Comparison of ENCODE assay signal across 1 cellular context in the genomic region with DNA sequence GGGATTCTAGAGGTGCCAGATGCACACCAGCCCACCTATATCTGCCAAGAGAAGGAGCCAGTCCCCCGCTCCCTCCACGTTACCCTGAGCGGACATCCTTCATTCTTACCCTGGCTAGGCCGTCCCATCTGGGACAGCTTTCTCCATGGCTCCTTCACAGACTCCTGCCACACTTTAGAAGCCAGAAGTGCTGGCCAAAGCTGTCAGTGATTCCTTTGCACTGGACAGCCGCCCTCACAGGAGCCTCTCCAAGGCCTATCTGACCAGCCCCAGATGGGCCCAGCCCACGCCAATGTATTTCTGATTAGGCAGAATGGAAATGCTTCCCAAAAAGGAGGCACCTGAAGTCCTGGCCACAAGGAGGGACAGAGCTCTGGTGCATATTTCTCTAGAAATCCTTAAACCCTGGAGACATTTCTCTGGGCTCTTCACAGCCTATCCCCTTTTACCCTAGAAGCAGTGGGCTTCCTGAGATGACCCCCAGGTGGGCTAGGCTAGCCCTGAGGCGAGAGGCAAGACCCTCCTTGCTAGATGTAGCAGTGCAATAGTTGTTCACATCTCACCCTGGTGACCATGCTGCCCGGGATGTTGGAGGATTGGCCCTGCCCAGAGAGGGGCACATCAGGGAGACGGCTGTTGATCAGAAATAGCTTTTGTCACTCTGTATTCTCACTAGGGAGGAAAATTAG.
A peak's percentile ranks its signal among the peaks of the same experiment; 100 is the strongest.
TF ChIP-seq lines count a peak whose summit lies in the region.

No MANE protein-coding gene starts in this region.

TF ChIP-seq in K562, 482 proteins besides CTCF, POLR2A, EP300 and RAD21 (continued from another document and continues in another):
- no peak for TF ChIP-seq ZHX1 (conservative IDR thresholded peaks at IDR 0.05; ENCODE audit: low read length)
- TF ChIP-seq, protein P1, sequence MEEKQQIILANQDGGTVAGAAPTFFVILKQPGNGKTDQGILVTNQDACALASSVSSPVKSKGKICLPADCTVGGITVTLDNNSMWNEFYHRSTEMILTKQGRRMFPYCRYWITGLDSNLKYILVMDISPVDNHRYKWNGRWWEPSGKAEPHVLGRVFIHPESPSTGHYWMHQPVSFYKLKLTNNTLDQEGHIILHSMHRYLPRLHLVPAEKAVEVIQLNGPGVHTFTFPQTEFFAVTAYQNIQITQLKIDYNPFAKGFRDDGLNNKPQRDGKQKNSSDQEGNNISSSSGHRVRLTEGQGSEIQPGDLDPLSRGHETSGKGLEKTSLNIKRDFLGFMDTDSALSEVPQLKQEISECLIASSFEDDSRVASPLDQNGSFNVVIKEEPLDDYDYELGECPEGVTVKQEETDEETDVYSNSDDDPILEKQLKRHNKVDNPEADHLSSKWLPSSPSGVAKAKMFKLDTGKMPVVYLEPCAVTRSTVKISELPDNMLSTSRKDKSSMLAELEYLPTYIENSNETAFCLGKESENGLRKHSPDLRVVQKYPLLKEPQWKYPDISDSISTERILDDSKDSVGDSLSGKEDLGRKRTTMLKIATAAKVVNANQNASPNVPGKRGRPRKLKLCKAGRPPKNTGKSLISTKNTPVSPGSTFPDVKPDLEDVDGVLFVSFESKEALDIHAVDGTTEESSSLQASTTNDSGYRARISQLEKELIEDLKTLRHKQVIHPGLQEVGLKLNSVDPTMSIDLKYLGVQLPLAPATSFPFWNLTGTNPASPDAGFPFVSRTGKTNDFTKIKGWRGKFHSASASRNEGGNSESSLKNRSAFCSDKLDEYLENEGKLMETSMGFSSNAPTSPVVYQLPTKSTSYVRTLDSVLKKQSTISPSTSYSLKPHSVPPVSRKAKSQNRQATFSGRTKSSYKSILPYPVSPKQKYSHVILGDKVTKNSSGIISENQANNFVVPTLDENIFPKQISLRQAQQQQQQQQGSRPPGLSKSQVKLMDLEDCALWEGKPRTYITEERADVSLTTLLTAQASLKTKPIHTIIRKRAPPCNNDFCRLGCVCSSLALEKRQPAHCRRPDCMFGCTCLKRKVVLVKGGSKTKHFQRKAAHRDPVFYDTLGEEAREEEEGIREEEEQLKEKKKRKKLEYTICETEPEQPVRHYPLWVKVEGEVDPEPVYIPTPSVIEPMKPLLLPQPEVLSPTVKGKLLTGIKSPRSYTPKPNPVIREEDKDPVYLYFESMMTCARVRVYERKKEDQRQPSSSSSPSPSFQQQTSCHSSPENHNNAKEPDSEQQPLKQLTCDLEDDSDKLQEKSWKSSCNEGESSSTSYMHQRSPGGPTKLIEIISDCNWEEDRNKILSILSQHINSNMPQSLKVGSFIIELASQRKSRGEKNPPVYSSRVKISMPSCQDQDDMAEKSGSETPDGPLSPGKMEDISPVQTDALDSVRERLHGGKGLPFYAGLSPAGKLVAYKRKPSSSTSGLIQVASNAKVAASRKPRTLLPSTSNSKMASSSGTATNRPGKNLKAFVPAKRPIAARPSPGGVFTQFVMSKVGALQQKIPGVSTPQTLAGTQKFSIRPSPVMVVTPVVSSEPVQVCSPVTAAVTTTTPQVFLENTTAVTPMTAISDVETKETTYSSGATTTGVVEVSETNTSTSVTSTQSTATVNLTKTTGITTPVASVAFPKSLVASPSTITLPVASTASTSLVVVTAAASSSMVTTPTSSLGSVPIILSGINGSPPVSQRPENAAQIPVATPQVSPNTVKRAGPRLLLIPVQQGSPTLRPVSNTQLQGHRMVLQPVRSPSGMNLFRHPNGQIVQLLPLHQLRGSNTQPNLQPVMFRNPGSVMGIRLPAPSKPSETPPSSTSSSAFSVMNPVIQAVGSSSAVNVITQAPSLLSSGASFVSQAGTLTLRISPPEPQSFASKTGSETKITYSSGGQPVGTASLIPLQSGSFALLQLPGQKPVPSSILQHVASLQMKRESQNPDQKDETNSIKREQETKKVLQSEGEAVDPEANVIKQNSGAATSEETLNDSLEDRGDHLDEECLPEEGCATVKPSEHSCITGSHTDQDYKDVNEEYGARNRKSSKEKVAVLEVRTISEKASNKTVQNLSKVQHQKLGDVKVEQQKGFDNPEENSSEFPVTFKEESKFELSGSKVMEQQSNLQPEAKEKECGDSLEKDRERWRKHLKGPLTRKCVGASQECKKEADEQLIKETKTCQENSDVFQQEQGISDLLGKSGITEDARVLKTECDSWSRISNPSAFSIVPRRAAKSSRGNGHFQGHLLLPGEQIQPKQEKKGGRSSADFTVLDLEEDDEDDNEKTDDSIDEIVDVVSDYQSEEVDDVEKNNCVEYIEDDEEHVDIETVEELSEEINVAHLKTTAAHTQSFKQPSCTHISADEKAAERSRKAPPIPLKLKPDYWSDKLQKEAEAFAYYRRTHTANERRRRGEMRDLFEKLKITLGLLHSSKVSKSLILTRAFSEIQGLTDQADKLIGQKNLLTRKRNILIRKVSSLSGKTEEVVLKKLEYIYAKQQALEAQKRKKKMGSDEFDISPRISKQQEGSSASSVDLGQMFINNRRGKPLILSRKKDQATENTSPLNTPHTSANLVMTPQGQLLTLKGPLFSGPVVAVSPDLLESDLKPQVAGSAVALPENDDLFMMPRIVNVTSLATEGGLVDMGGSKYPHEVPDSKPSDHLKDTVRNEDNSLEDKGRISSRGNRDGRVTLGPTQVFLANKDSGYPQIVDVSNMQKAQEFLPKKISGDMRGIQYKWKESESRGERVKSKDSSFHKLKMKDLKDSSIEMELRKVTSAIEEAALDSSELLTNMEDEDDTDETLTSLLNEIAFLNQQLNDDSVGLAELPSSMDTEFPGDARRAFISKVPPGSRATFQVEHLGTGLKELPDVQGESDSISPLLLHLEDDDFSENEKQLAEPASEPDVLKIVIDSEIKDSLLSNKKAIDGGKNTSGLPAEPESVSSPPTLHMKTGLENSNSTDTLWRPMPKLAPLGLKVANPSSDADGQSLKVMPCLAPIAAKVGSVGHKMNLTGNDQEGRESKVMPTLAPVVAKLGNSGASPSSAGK (IDR thresholded peaks at IDR 0.05) = no peak
- no peak for TF ChIP-seq HOXB6 (CRISPR knock-in tag; IDR thresholded peaks at IDR 0.05; ENCODE audit: borderline replicate concordance)
- no peak for TF ChIP-seq NR1H2 (CRISPR knock-in tag; IDR thresholded peaks at IDR 0.05)
- no peak for TF ChIP-seq ATF1 (CRISPR knock-in tag; IDR thresholded peaks at IDR 0.05)
- no peak for TF ChIP-seq ATF1 (tag; IDR thresholded peaks at IDR 0.05)
- TF ChIP-seq HDAC3 (IDR thresholded peaks at IDR 0.05; ENCODE audit: borderline replicate concordance, partially characterized antibody) = no peak
- no peak for TF ChIP-seq ZNF644 (tag; IDR thresholded peaks at IDR 0.05; ENCODE audit: low read depth)
- TF ChIP-seq C11orf30 (IDR thresholded peaks at IDR 0.05; ENCODE audit: low read depth) = no peak
- no peak for TF ChIP-seq MIER1 (IDR thresholded peaks at IDR 0.05; ENCODE audit: low read depth)
- TF ChIP-seq, protein P2, sequence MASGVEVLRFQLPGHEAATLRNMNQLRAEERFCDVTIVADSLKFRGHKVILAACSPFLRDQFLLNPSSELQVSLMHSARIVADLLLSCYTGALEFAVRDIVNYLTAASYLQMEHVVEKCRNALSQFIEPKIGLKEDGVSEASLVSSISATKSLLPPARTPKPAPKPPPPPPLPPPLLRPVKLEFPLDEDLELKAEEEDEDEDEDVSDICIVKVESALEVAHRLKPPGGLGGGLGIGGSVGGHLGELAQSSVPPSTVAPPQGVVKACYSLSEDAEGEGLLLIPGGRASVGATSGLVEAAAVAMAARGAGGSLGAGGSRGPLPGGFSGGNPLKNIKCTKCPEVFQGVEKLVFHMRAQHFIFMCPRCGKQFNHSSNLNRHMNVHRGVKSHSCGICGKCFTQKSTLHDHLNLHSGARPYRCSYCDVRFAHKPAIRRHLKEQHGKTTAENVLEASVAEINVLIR (CRISPR knock-in tag; IDR thresholded peaks at IDR 0.05) = no peak
- no peak for TF ChIP-seq ZKSCAN1 (IDR thresholded peaks at IDR 0.05; ENCODE audit: low read depth, low read length)
- TF ChIP-seq ZNF655 (CRISPR knock-in tag; IDR thresholded peaks at IDR 0.05) = no peak
- TF ChIP-seq PHTF2 (CRISPR knock-in tag; IDR thresholded peaks at IDR 0.05) = no peak
- TF ChIP-seq ZNF133 (CRISPR knock-in tag; IDR thresholded peaks at IDR 0.05) = no peak
- no peak for TF ChIP-seq ZNF282 (CRISPR knock-in tag; IDR thresholded peaks at IDR 0.05)
- TF ChIP-seq TAF1 (IDR thresholded peaks at IDR 0.05; ENCODE audit: control insufficient read depth, extremely low read depth, insufficient read depth, low read length, severe bottlenecking) = no peak
- TF ChIP-seq NR2C1 (IDR thresholded peaks at IDR 0.05) = no peak
- TF ChIP-seq NR2C1 (tag; IDR thresholded peaks at IDR 0.05) = no peak
- no peak for TF ChIP-seq SMC3 (conservative IDR thresholded peaks at IDR 0.05; ENCODE audit: insufficient read depth, low read depth, low read length)
- no peak for TF ChIP-seq PHF8 (IDR thresholded peaks at IDR 0.05; ENCODE audit: borderline replicate concordance, low read length)
- peak; percentile 72 for TF ChIP-seq EGR1 (conservative IDR thresholded peaks at IDR 0.05)
- TF ChIP-seq BCOR (IDR thresholded peaks at IDR 0.05) = no peak
- TF ChIP-seq ZNF561 (CRISPR knock-in tag; conservative IDR thresholded peaks at IDR 0.05) = no peak
- no peak for TF ChIP-seq MTF1 (CRISPR knock-in tag; IDR thresholded peaks at IDR 0.05; ENCODE audit: borderline replicate concordance)
- no peak for TF ChIP-seq KLF6 (CRISPR knock-in tag; IDR thresholded peaks at IDR 0.05; ENCODE audit: borderline replicate concordance)
- TF ChIP-seq PTRF (tag; IDR thresholded peaks at IDR 0.05) = no peak
- no peak for TF ChIP-seq MECOM (CRISPR knock-in tag; IDR thresholded peaks at IDR 0.05)
- peak; percentile 80 for TF ChIP-seq CBFA2T3 (IDR thresholded peaks at IDR 0.05)
- no peak for TF ChIP-seq ZNF184 (CRISPR knock-in tag; IDR thresholded peaks at IDR 0.05)
- no peak for TF ChIP-seq ZNF274 (IDR thresholded peaks at IDR 0.05; ENCODE audit: borderline replicate concordance, low read depth, low read length)
- TF ChIP-seq NELFE (IDR thresholded peaks at IDR 0.05; ENCODE audit: insufficient read depth, insufficient read length) = no peak
- no peak for TF ChIP-seq ASH1L (IDR thresholded peaks at IDR 0.05; ENCODE audit: borderline replicate concordance, low read depth, partially characterized antibody)
- TF ChIP-seq, protein P3, sequence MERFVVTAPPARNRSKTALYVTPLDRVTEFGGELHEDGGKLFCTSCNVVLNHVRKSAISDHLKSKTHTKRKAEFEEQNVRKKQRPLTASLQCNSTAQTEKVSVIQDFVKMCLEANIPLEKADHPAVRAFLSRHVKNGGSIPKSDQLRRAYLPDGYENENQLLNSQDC (CRISPR knock-in tag; IDR thresholded peaks at IDR 0.05) = no peak
